8 cellular contexts compared by ENCODE assay signal in the genomic region with DNA sequence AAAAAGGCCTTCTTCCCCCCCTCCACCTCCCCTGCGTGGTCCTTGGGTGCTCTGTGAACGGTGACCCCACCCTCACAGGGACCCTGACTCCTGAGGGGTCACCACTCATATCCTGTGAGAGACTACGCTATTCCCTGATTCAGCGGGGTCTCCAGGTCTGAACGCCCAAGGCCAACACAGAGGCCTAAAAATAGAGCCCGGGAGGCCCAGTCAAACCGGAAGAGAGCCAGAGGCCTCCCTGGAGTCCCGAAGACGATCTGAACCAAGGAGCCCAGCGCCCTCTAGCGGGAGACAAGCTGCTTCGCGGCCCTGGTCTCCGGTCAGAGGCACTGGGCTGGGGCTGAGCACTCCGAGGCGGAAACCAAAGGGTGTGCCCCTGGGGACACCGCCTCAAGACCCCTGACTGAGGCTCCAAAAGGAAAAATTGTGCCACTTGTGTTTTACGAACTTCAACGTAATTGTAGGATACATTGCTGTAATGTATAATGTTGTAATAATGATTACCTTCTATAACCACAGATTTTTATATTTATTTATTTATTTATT. TPM values are rescaled to one million over a fixed set of nuclear protein-coding genes. Genes with fewer than 3 reads are reported as not detected.
DNase-seq lines count a peak whose midpoint lies in the region; ATAC-seq and TF ChIP-seq lines count a peak whose summit lies in the region.

No MANE protein-coding gene starts in this region.

- TF ChIP-seq CTCF in endothelial cell (IDR thresholded peaks at IDR 0.05; ENCODE audit: unreplicated experiment) = peak; percentile 95

- H3K36me3 ChIP-seq in HUES6 (ENCODE audit: control insufficient read depth, insufficient read depth, low read length) = no peaks in the 10 kb centered on the region

- peak overlapping the region; percentile 60 for H3K9ac ChIP-seq in HUES6 (ENCODE audit: low read length)

- H3K4me1 ChIP-seq in HUES6 (ENCODE audit: control insufficient read depth, insufficient read depth, low read length) = peaks cover 13% of the 10 kb centered on the region

- H3K4me3 Mint-ChIP-seq in endothelial cell (ENCODE audit: unreplicated experiment) = no peak overlapping the region

- no peaks in the 10 kb centered on the region for H3K9me3 Mint-ChIP-seq in endothelial cell (ENCODE audit: unreplicated experiment)

- peaks cover 4% of the 10 kb centered on the region for H3K36me3 Mint-ChIP-seq in endothelial cell (ENCODE audit: low read depth, unreplicated experiment)

- H3K27me3 ChIP-seq in HUES6 (ENCODE audit: control insufficient read depth, insufficient read depth, low read length) = no peaks in the 10 kb centered on the region

- H3K4me1 Mint-ChIP-seq in endothelial cell (ENCODE audit: unreplicated experiment) = peaks cover 42% of the 10 kb centered on the region

- peak overlapping the region; percentile 48 for H3K27ac Mint-ChIP-seq in endothelial cell (ENCODE audit: unreplicated experiment)

- ATAC-seq in GM21526 (IDR thresholded peaks at IDR 0.05; ENCODE audit: low FRiP score, unreplicated experiment) = peak; percentile 91

- no peaks in the 10 kb centered on the region for H3K9me3 ChIP-seq in HUES6 (ENCODE audit: control insufficient read depth, insufficient read depth, low read depth, low read length)

- H3K27me3 Mint-ChIP-seq in endothelial cell (ENCODE audit: unreplicated experiment) = peaks cover 8% of the 10 kb centered on the region

- peak overlapping the region; percentile 58; the same call in 1 of the 2 replicates for H3K27ac ChIP-seq in HUES6 (ENCODE audit: low read depth, low read length)

- peak; percentile 97 for DNase-seq in D341Med (ENCODE audit: low spot score)
- peak; percentile 82 to 91 for DNase-seq in NOMO-1 (lab: John Stamatoyannopoulos, UW; ENCODE audit: unreplicated experiment in 2 of 2)
- peak; percentile 86 to 88 for DNase-seq in activated CD8-positive, alpha-beta memory T cell treated with anti-CD3 and anti-CD28 coated beads for 4 hours (ENCODE audit: low read depth in 2 of 2)
- peak; percentile 99 for DNase-seq in endothelial cell (ENCODE audit: low spot score)
- DNase-seq in middle frontal gyrus (ENCODE audit: extremely low spot score, low spot score) = peak; percentile 84
- peak; percentile 80 to 88 for DNase-seq in stimulated activated CD8-positive, alpha-beta memory T cell treated with anti-CD3 and anti-CD28 coated beads, Interleukin-15, amount 100 ng/mL, for 4 hours (ENCODE audit: low read depth in 2 of 2)

- no peak overlapping the region for H3K4me3 ChIP-seq in HUES6 (ENCODE audit: low read depth, low read length)

RNA-seq across cellular contexts. Expression of gene PSEN2, which starts 42.4 kb away (rescaled TPM):
- 19.8 TPM for total RNA-seq in endothelial cell (ENCODE audit: unreplicated experiment)
